8 cellular contexts compared by ENCODE assay signal in genomic region chr13:99655351-99656091, GRCh38.
A peak's percentile ranks its signal among the peaks of the same experiment; 100 is the strongest.
DNase-seq lines count a peak whose midpoint lies in the region; ATAC-seq and TF ChIP-seq lines count a peak whose summit lies in the region.

No MANE protein-coding gene starts in this region.

- no peak for DNase-seq in GM10248 (ENCODE audit: extremely low spot score)
- DNase-seq in RKO (ENCODE audit: low spot score): peak; percentile 95
- DNase-seq in cerebellar cortex (ENCODE audit: low spot score): peak; percentile 66
- DNase-seq in retinal pigment epithelial cell (ENCODE audit: low read depth): peak; percentile 29
- no peak for DNase-seq in iPS-NIHi7 (ENCODE audit: extremely low spot score)
- no peak for DNase-seq in MV-4-11 (lab: John Stamatoyannopoulos, UW)
- DNase-seq in anterior cingulate cortex (lab: John Stamatoyannopoulos, UW): no peak

- POLR2A ChIA-PET in GM10248 (lab: Yijun Ruan, JAX): no interaction called here

- no peak for ATAC-seq in GM19395 (IDR thresholded peaks at IDR 0.05; ENCODE audit: unreplicated experiment)

- peak; percentile 8 for TF ChIP-seq CTCF in GM10248 (IDR thresholded peaks at IDR 0.05; ENCODE audit: control extremely low read depth, extremely low read depth, low read depth, missing control alignments)
- no peak for TF ChIP-seq CTCF in retinal pigment epithelial cell (conservative IDR thresholded peaks at IDR 0.05; ENCODE audit: low read depth, low read length)

- no peak overlapping the region for H3K4me3 ChIP-seq in retinal pigment epithelial cell (ENCODE audit: low read length)

- CTCF ChIA-PET in GM10248 (lab: Yijun Ruan, JAX): interaction anchor here (0.5 to 6.6 kb wide), 36 partner anchors 8 to 955 kb away, joined by 3 to 62 read pairs (median 3); no protein-coding TSS in a partner anchor

Comparison
In these comparisons a context has a peak if more than half of its experiments do, and no peak if none do; other contexts are left out.
1. DNase-seq: peak in RKO (single experiment), cerebellar cortex (single experiment) and retinal pigment epithelial cell (single experiment); none in GM10248 (single experiment), iPS-NIHi7 (single experiment), MV-4-11 (single experiment) and anterior cingulate cortex (0 of 58).